Comparison of ENCODE assay signal across 16 cellular contexts in genomic region chr3:181327349-181327748, GRCh38.
DNase-seq lines count a peak whose midpoint lies in the region; ATAC-seq and TF ChIP-seq lines count a peak whose summit lies in the region.
"Had no signal": no experiment of that assay in that cellular context is flagged by ENCODE, and none has a peak within 500 bp of the region (broad histone marks: within the 10 kb centered on the region; RNA-seq: fewer than 3 reads in every experiment).

No MANE protein-coding gene starts in this region.

- no peaks in the 10 kb centered on the region for H3F3A ChIP-seq in GM23338 (replicated peaks; ENCODE audit: low read depth)
- peaks cover 6% of the 10 kb centered on the region for H3F3A ChIP-seq in neural progenitor cell (ENCODE audit: low read depth)

- H4K20me1 ChIP-seq in GM23338 (replicated peaks; ENCODE audit: insufficient read depth) (no peaks in the 10 kb centered on the region), neural progenitor cell (ENCODE audit: low read depth) (no peaks in the 10 kb centered on the region)
- H4K20me1 ChIP-seq: BLaER1 treated with 17β-estradiol and CSF1 and Interleukin-3, amounts not matched to agents 10 nM and 100 nM had no signal

- H3K27me3 Mint-ChIP-seq in GM23338 (ENCODE audit: insufficient read depth, low read depth, poor library complexity) (no peaks in the 10 kb centered on the region), neural progenitor cell (ENCODE audit: insufficient read depth, low read depth) (no peaks in the 10 kb centered on the region)

- DNase-seq in GM23338 (ENCODE audit: low spot score) = peak; percentile 22
- peak; percentile 51 for DNase-seq in NCI-H69 (lab: John Stamatoyannopoulos, UW)
- DNase-seq in globus pallidus (ENCODE audit: low spot score) = peak; percentile 35
- DNase-seq in neural progenitor cell (ENCODE audit: low spot score) = peak; percentile 20
- no peak for DNase-seq in trophoblast cell
- DNase-seq in RKO (ENCODE audit: low spot score) = no peak
- DNase-seq: CD8-positive, alpha-beta T cell; GOT3; NCI-H2171; SIG-M5 had no signal

- H3K4me2 ChIP-seq in GM23338 = no peak overlapping the region
- peak overlapping the region; percentile 25 for H3K4me2 ChIP-seq in neural progenitor cell
- no peak overlapping the region for H3K4me2 ChIP-seq in trophoblast cell (ENCODE audit: low read length)
- H3K4me2 ChIP-seq: BLaER1 treated with 17β-estradiol and CSF1 and Interleukin-3, amounts not matched to agents 10 nM and 100 nM; KMS-11 had no signal

- H3K4me3 Mint-ChIP-seq in GM23338 = no peak overlapping the region
- no peak overlapping the region for H3K4me3 Mint-ChIP-seq in neural progenitor cell
- H3K4me3 Mint-ChIP-seq: CD8-positive, alpha-beta T cell had no signal

- H4K91ac ChIP-seq in trophoblast cell (ENCODE audit: low read depth, low read length) = no peak overlapping the region

- no peak overlapping the region for H2BK120ac ChIP-seq in trophoblast cell (ENCODE audit: insufficient read depth, low read length, poor library complexity)

- no peak overlapping the region for H2AK5ac ChIP-seq in trophoblast cell (ENCODE audit: low read length)

- peak; percentile 77 for ATAC-seq in GM23338
- ATAC-seq in GM21619 (IDR thresholded peaks at IDR 0.05; ENCODE audit: unreplicated experiment) = no peak
- ATAC-seq: CD8-positive, alpha-beta T cell; PC-3 had no signal

- H3K79me2 ChIP-seq in GM23338 (replicated peaks; ENCODE audit: insufficient read depth) (no peaks in the 10 kb centered on the region), neural progenitor cell (ENCODE audit: low read depth) (no peaks in the 10 kb centered on the region), trophoblast cell (ENCODE audit: control insufficient read depth, insufficient read depth, low read length, poor library complexity) (no peaks in the 10 kb centered on the region)

- H3K9ac ChIP-seq in neural progenitor cell (no peak overlapping the region), trophoblast cell (ENCODE audit: low read length) (no peak overlapping the region)
- H3K9ac ChIP-seq: BLaER1 treated with 17β-estradiol and CSF1 and Interleukin-3, amounts not matched to agents 10 nM and 100 nM; KMS-11 had no signal

- H3K36me3 ChIP-seq in GM23338 (ENCODE audit: insufficient read depth) (no peaks in the 10 kb centered on the region), neural progenitor cell (no peaks in the 10 kb centered on the region), trophoblast cell (ENCODE audit: control insufficient read depth in 1 of 2, insufficient read depth in 2 of 2, low read length in 2 of 2) (no peaks in the 10 kb centered on the region)
- H3K36me3 ChIP-seq: BLaER1 treated with 17β-estradiol and CSF1 and Interleukin-3, amounts not matched to agents 10 nM and 100 nM had no signal

- H3K27ac Mint-ChIP-seq in GM23338 (no peak overlapping the region), neural progenitor cell (no peak overlapping the region)
- H3K27ac Mint-ChIP-seq: CD8-positive, alpha-beta T cell had no signal

- H3K9me3 ChIP-seq in neural progenitor cell (ENCODE audit: low read depth) = no peaks in the 10 kb centered on the region
- peaks cover 3% of the 10 kb centered on the region for H3K9me3 ChIP-seq in trophoblast cell (ENCODE audit: insufficient read depth, low read depth, low read length)
- H3K9me3 ChIP-seq: BLaER1 treated with 17β-estradiol and CSF1 and Interleukin-3, amounts not matched to agents 10 nM and 100 nM had no signal

- TF ChIP-seq CTCF in GM23338 (conservative IDR thresholded peaks at IDR 0.05; ENCODE audit: low read depth in 2 of 2) (no peak), neural progenitor cell (IDR thresholded peaks at IDR 0.05) (no peak)

- H3K4me3 ChIP-seq in GM23338 (no peak overlapping the region), neural progenitor cell (no peak overlapping the region), trophoblast cell (ENCODE audit: low read depth, low read length) (no peak overlapping the region)
- H3K4me3 ChIP-seq: BLaER1 treated with 17β-estradiol and CSF1 and Interleukin-3, amounts not matched to agents 10 nM and 100 nM had no signal

- WGBS in trophoblast cell (ENCODE audit: extremely low coverage, insufficient coverage, insufficient read length) = no CpG with 5 or more reads among the region's 4 CpGs

- H3K9me2 ChIP-seq in GM23338 (ENCODE audit: insufficient read depth) = no peaks in the 10 kb centered on the region

- no peak overlapping the region for H4K12ac ChIP-seq in trophoblast cell (ENCODE audit: low read depth, low read length)

- H3K4me1 Mint-ChIP-seq in GM23338 (peaks cover 6% of the 10 kb centered on the region), neural progenitor cell (peaks cover 31% of the 10 kb centered on the region)

- H3K36me3 Mint-ChIP-seq in GM23338 (ENCODE audit: low read depth) = 0 out of 3 replicates have a peak, but pooled peaks cover under 1% of the 10 kb centered on the region
- peaks cover 2% of the 10 kb centered on the region for H3K36me3 Mint-ChIP-seq in neural progenitor cell
- H3K36me3 Mint-ChIP-seq: CD8-positive, alpha-beta T cell had no signal

- H3K18ac ChIP-seq in trophoblast cell (ENCODE audit: low read length) = no peak overlapping the region

- no peak overlapping the region for H3K27ac ChIP-seq in GM23338 (ENCODE audit: low read depth)
- peak overlapping the region; percentile 2 for H3K27ac ChIP-seq in neural progenitor cell
- no peak overlapping the region for H3K27ac ChIP-seq in trophoblast cell (ENCODE audit: low read depth, low read length)
- H3K27ac ChIP-seq: BLaER1 treated with 17β-estradiol and CSF1 and Interleukin-3, amounts not matched to agents 10 nM and 100 nM; HL-60; KMS-11; RWPE1 had no signal

- H3K23ac ChIP-seq in trophoblast cell (ENCODE audit: low read length) = no peak overlapping the region

- H2AFZ ChIP-seq in GM23338 (no peak overlapping the region), neural progenitor cell (replicated peaks) (peak overlapping the region; percentile 5), trophoblast cell (ENCODE audit: insufficient read depth, low read length, poor library complexity) (no peak overlapping the region)

- no peak overlapping the region for H4K8ac ChIP-seq in trophoblast cell (ENCODE audit: low read depth, low read length)

- no peak overlapping the region for H3K14ac ChIP-seq in trophoblast cell (ENCODE audit: low read length)

- H2BK5ac ChIP-seq in trophoblast cell (ENCODE audit: low read depth, low read length, poor library complexity) = no peak overlapping the region

- 0 out of 2 replicates have a peak, but pooled peaks cover 4% of the 10 kb centered on the region for H3K4me1 ChIP-seq in GM23338 (ENCODE audit: insufficient read depth)
- peaks cover 40% of the 10 kb centered on the region for H3K4me1 ChIP-seq in neural progenitor cell
- no peaks in the 10 kb centered on the region for H3K4me1 ChIP-seq in trophoblast cell (ENCODE audit: control insufficient read depth in 1 of 2, insufficient read depth in 2 of 2, low read length in 2 of 2)
- H3K4me1 ChIP-seq: BLaER1 treated with 17β-estradiol and CSF1 and Interleukin-3, amounts not matched to agents 10 nM and 100 nM had no signal

- no peaks in the 10 kb centered on the region for H3K79me1 ChIP-seq in trophoblast cell (ENCODE audit: low read length)

- no peak overlapping the region for H2BK12ac ChIP-seq in trophoblast cell (ENCODE audit: low read length)

- no peak overlapping the region for H3K4ac ChIP-seq in trophoblast cell (ENCODE audit: low read depth, low read length)

- no peaks in the 10 kb centered on the region for H3K9me3 Mint-ChIP-seq in GM23338
- H3K9me3 Mint-ChIP-seq in neural progenitor cell = peaks cover 7% of the 10 kb centered on the region

- no peaks in the 10 kb centered on the region for H3K27me3 ChIP-seq in GM23338 (ENCODE audit: insufficient read depth)
- H3K27me3 ChIP-seq in neural progenitor cell = no peaks in the 10 kb centered on the region
- no peaks in the 10 kb centered on the region for H3K27me3 ChIP-seq in trophoblast cell (ENCODE audit: insufficient read depth, low read length)
- H3K27me3 ChIP-seq: BLaER1 treated with 17β-estradiol and CSF1 and Interleukin-3, amounts not matched to agents 10 nM and 100 nM had no signal

TF ChIP-seq in GM23338, 12 proteins besides CTCF, POLR2A, EP300 and RAD21:
- TF ChIP-seq ZNF331 (CRISPR knock-in tag; IDR thresholded peaks at IDR 0.05; ENCODE audit: low read depth) (no peak), REST (IDR thresholded peaks at IDR 0.05; ENCODE audit: unreplicated experiment) (no peak)

Comparison
In these comparisons a context has a peak if more than half of its experiments do, and no peak if none do; other contexts are left out.
1. DNase-seq: peak in GM23338 (single experiment), NCI-H69 (single experiment), globus pallidus (single experiment) and neural progenitor cell (single experiment); none in trophoblast cell (0 of 2) and RKO (single experiment).